8 cellular contexts compared by ENCODE assay signal in genomic region chr2:47272031-47272864, GRCh38.
DNase-seq lines count a peak whose midpoint lies in the region; ATAC-seq, FAIRE-seq and TF ChIP-seq lines count a peak whose summit lies in the region.

No MANE protein-coding gene starts in this region.

- H3K27ac ChIP-seq in BLaER1 = peak overlapping the region; percentile 40
- H3K27ac ChIP-seq in RWPE2 (ENCODE audit: poor library complexity, severe bottlenecking) = peak overlapping the region; percentile 90
- H3K27ac ChIP-seq in neuronal stem cell (replicated peaks; ENCODE audit: low read length) = no peak overlapping the region
- peak overlapping the region in 1 of 2 donors; percentile 57 for H3K27ac ChIP-seq in testis

- H2BK5ac ChIP-seq in neuronal stem cell (ENCODE audit: low read length) = peak overlapping the region; percentile 88

- no peak overlapping the region for H2BK120ac ChIP-seq in neuronal stem cell (ENCODE audit: low read depth, low read length)

- H2AK5ac ChIP-seq in neuronal stem cell (ENCODE audit: low read depth, low read length) = peak overlapping the region; percentile 34

- peak; percentile 15; the same call in 1 of the 3 replicates for ATAC-seq in RWPE2 (ENCODE audit: low read depth)

- DNase-seq in GM19240 (ENCODE audit: insufficient read length, low spot score) (peak; percentile 72), HTR-8/SVneo (ENCODE audit: insufficient read length, low spot score) (peak; percentile 81), RWPE2 (ENCODE audit: low spot score) (no peak), activated gamma-delta T cell treated with Interleukin-2 at 50 U/mL for 16 hours (peak; percentile 38), foreskin melanocyte (peak; percentile 39), neuronal stem cell (ENCODE audit: low spot score) (peak; percentile 48), testis (peak; percentile 73)

- H4K91ac ChIP-seq in neuronal stem cell (ENCODE audit: low read depth, low read length, poor library complexity) = no peak overlapping the region

- no CpG with 5 or more reads among the region's 46 CpGs for WGBS in neuronal stem cell (ENCODE audit: extremely low coverage in 2 of 2, insufficient read length in 2 of 2, insufficient replicate concordance in 1 of 2), 2 donors
- WGBS in testis, 2 donors = 16 to 17% methylated on average over 15 to 33 of the region's 46 CpGs

- H3K4me1 ChIP-seq in BLaER1 (peaks cover 33% of the 10 kb centered on the region), RWPE2 (ENCODE audit: insufficient read depth, poor library complexity, severe bottlenecking) (peaks cover 21% of the 10 kb centered on the region), neuronal stem cell (ENCODE audit: control insufficient read depth in 2 of 2, insufficient read depth in 1 of 2, low read depth in 1 of 2, low read length in 2 of 2) (peaks cover 3 to 12% of the 10 kb centered on the region in 2 donors), testis (peaks cover 35% of the 10 kb centered on the region)

- TF ChIP-seq POLR2A in testis (IDR thresholded peaks at IDR 0.05) = no peak

- H3K9ac ChIP-seq in BLaER1 (no peak overlapping the region; the same call in 1 of the 2 replicates), neuronal stem cell (ENCODE audit: low read depth, low read length, poor library complexity) (peak overlapping the region; percentile 21)

- peak overlapping the region; percentile 63 for H2AFZ ChIP-seq in neuronal stem cell (ENCODE audit: low read length)

- H3K4me2 ChIP-seq in BLaER1 (peak overlapping the region; percentile 75), neuronal stem cell (ENCODE audit: insufficient read depth, low read length, poor library complexity, severe bottlenecking) (peak overlapping the region; percentile 49)

- TF ChIP-seq CTCF in RWPE2 (IDR thresholded peaks at IDR 0.05; ENCODE audit: poor library complexity, severe bottlenecking) (peak; percentile 89), testis (IDR thresholded peaks at IDR 0.05) (peak; percentile 86 to 97 (median 94))

- no peak overlapping the region for H3K4ac ChIP-seq in neuronal stem cell (ENCODE audit: low read length)

- peak overlapping the region; percentile 91 for H3K18ac ChIP-seq in neuronal stem cell (ENCODE audit: low read length)

- H3K4me3 ChIP-seq in BLaER1 = peak overlapping the region; percentile 53
- H3K4me3 ChIP-seq in RWPE2 (ENCODE audit: severe bottlenecking) = no peak overlapping the region
- H3K4me3 ChIP-seq in neuronal stem cell (ENCODE audit: low read length in 2 of 2) = no peak overlapping the region
- peak overlapping the region; percentile 44 for H3K4me3 ChIP-seq in testis

- no peaks in the 10 kb centered on the region for H3K27me3 ChIP-seq in BLaER1
- no peaks in the 10 kb centered on the region for H3K27me3 ChIP-seq in RWPE2 (ENCODE audit: insufficient read depth, poor library complexity, severe bottlenecking)
- H3K27me3 ChIP-seq in neuronal stem cell (ENCODE audit: control insufficient read depth in 3 of 3, insufficient read depth in 3 of 3, low read depth in 1 of 3, low read length in 3 of 3) = no peaks in the 10 kb centered on the region
- H3K27me3 ChIP-seq in testis = no peaks in the 10 kb centered on the region

- H4K20me1 ChIP-seq in BLaER1 = no peaks in the 10 kb centered on the region

- H3K9me3 ChIP-seq in BLaER1 (no peaks in the 10 kb centered on the region), RWPE2 (ENCODE audit: severe bottlenecking) (no peaks in the 10 kb centered on the region), neuronal stem cell (replicated peaks in 1 of 2; ENCODE audit: control insufficient read depth in 2 of 2, insufficient read depth in 1 of 2, low read depth in 1 of 2, low read length in 2 of 2) (no peaks in the 10 kb centered on the region), testis (no peaks in the 10 kb centered on the region)

- peak overlapping the region; percentile 87 for H2BK15ac ChIP-seq in neuronal stem cell (ENCODE audit: low read length)

- H2BK12ac ChIP-seq in neuronal stem cell (ENCODE audit: low read length) = no peak overlapping the region

- peak overlapping the region; percentile 62 for H3K23ac ChIP-seq in neuronal stem cell (ENCODE audit: low read depth, low read length, poor library complexity)

- no peak overlapping the region for H4K8ac ChIP-seq in neuronal stem cell (ENCODE audit: low read depth, low read length)

- H3K14ac ChIP-seq in neuronal stem cell (ENCODE audit: low read length) = no peak overlapping the region

- intact Hi-C loops in testis (cut with DNase I; ENCODE audit: low total_unique reads) = no loop called here

- no peaks in the 10 kb centered on the region for H3K79me1 ChIP-seq in neuronal stem cell (ENCODE audit: low read depth, low read length)

- FAIRE-seq in HTR-8/SVneo (lab: Jason Lieb, UNC) = peak; percentile 23

- H3K36me3 ChIP-seq in BLaER1 (no peaks in the 10 kb centered on the region), RWPE2 (ENCODE audit: low read depth) (no peaks in the 10 kb centered on the region), neuronal stem cell (replicated peaks in 1 of 2; ENCODE audit: control insufficient read depth in 2 of 2, insufficient read depth in 2 of 2, low read length in 2 of 2) (no peaks in the 10 kb centered on the region), testis (ENCODE audit: low read depth, missing control alignments) (no peaks in the 10 kb centered on the region)

Comparison
In these comparisons a context has a peak if more than half of its experiments do, and no peak if none do; other contexts are left out.
1. H3K4me3 ChIP-seq: peak in BLaER1 (single experiment) and testis (2 of 2); none in RWPE2 (single experiment) and neuronal stem cell (0 of 2).